ENCODE assay signal across 1 cellular context in the genomic region with DNA sequence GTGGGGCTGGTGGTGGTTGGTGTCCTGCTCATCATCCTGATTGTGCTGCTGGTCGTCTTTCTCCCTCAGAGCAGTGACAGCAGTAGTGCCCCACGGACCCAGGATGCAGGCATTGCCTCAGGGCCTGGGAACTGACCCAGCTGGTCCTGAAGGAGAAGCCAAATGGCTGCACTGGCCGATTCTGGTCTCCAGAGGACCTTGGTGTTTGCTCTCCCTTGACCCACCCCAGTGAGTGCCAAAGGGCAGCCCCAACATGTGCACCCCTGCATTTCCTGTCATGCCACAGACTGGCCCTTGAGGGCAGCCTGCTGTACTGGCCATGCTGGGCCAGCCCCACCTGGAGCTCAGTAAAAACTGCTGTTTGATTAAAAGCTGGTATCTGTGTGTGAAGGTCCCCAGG.
TF ChIP-seq lines count a peak whose summit lies in the region.

No MANE protein-coding gene starts in this region.

TF ChIP-seq in HepG2, 621 proteins besides CTCF, POLR2A, EP300 and RAD21 (continued from another document and continues in another):
- TF ChIP-seq ZBTB39 (CRISPR knock-in tag; IDR thresholded peaks at IDR 0.05) (no peak), ZNF768 (CRISPR knock-in tag; IDR thresholded peaks at IDR 0.05) (peak; percentile 21; the same call in 1 of the 2 replicates), ZNF281 (CRISPR knock-in tag; IDR thresholded peaks at IDR 0.05; ENCODE audit: borderline replicate concordance) (0 out of 2 replicates have a peak, but pooled peaks have one; percentile 10), HIC2 (CRISPR knock-in tag; IDR thresholded peaks at IDR 0.05; ENCODE audit: low read depth) (peak; percentile 92; the same call in 1 of the 2 replicates), ZSCAN21 (CRISPR knock-in tag; IDR thresholded peaks at IDR 0.05; ENCODE audit: borderline replicate concordance) (0 out of 2 replicates have a peak, but pooled peaks have one; percentile 40), ZSCAN25 (CRISPR knock-in tag; IDR thresholded peaks at IDR 0.05) (peak; percentile 98), MXI1 (IDR thresholded peaks at IDR 0.05; ENCODE audit: borderline replicate concordance, low read depth, low read length) (peak; percentile 61; the same call in 1 of the 3 replicates), HDAC6 (IDR thresholded peaks at IDR 0.05; ENCODE audit: low read depth, low read length) (no peak), RFX5 (IDR thresholded peaks at IDR 0.05; ENCODE audit: low read depth, low read length) (no peak), MED1 (CRISPR knock-in tag; IDR thresholded peaks at IDR 0.05) (peak; percentile 49), ZFP36L1 (CRISPR knock-in tag; IDR thresholded peaks at IDR 0.05) (no peak), TIGD3 (CRISPR knock-in tag; IDR thresholded peaks at IDR 0.05; ENCODE audit: borderline replicate concordance) (no peak), ZBTB38 (CRISPR knock-in tag; IDR thresholded peaks at IDR 0.05) (no peak), KDM5B (CRISPR knock-in tag; IDR thresholded peaks at IDR 0.05; ENCODE audit: borderline replicate concordance) (0 out of 2 replicates have a peak, but pooled peaks have one; percentile 20), GATAD1 (CRISPR knock-in tag; IDR thresholded peaks at IDR 0.05) (0 out of 2 replicates have a peak, but pooled peaks have one; percentile 28), ZNF251 (CRISPR knock-in tag; IDR thresholded peaks at IDR 0.05) (no peak), SNAPC2 (CRISPR knock-in tag; IDR thresholded peaks at IDR 0.05) (no peak), ZNF572 (CRISPR knock-in tag; IDR thresholded peaks at IDR 0.05) (no peak), SP2 (CRISPR knock-in tag; IDR thresholded peaks at IDR 0.05) (no peak), ZNF614 (CRISPR knock-in tag; IDR thresholded peaks at IDR 0.05; ENCODE audit: borderline replicate concordance) (no peak), HNRNPL (IDR thresholded peaks at IDR 0.05; ENCODE audit: low read depth, low read length) (peak; percentile 92), ZFX (CRISPR knock-in tag; IDR thresholded peaks at IDR 0.05; ENCODE audit: low read depth) (0 out of 2 replicates have a peak, but pooled peaks have one; percentile 33), ZNF331 (CRISPR knock-in tag; IDR thresholded peaks at IDR 0.05) (0 out of 2 replicates have a peak, but pooled peaks have one; percentile 33), TEAD3 (CRISPR knock-in tag; optimal IDR thresholded peaks at IDR 0.05; ENCODE audit: borderline replicate concordance) (peak; percentile 46), KDM2A (CRISPR knock-in tag; IDR thresholded peaks at IDR 0.05; ENCODE audit: borderline replicate concordance, low read depth) (peak; percentile 57; the same call in 1 of the 2 replicates), ZNF629 (CRISPR knock-in tag; conservative IDR thresholded peaks at IDR 0.05) (0 out of 2 replicates have a peak, but pooled peaks have one; percentile 17), RXRB (CRISPR knock-in tag; IDR thresholded peaks at IDR 0.05; ENCODE audit: borderline replicate concordance) (no peak), MTF2 (CRISPR knock-in tag; IDR thresholded peaks at IDR 0.05; ENCODE audit: borderline replicate concordance) (no peak), ZNF333 (CRISPR knock-in tag; IDR thresholded peaks at IDR 0.05; ENCODE audit: borderline replicate concordance) (0 out of 2 replicates have a peak, but pooled peaks have one; percentile 49), ELF3 (CRISPR knock-in tag; IDR thresholded peaks at IDR 0.05) (peak; percentile 57; the same call in 1 of the 2 replicates), ZNF652 (CRISPR knock-in tag; IDR thresholded peaks at IDR 0.05; ENCODE audit: borderline replicate concordance, low read depth) (no peak), ZNF430 (CRISPR knock-in tag; IDR thresholded peaks at IDR 0.05) (no peak), ZNF446 (CRISPR knock-in tag; IDR thresholded peaks at IDR 0.05) (no peak), HOXA3 (CRISPR knock-in tag; IDR thresholded peaks at IDR 0.05) (peak; percentile 60; the same call in 1 of the 2 replicates), ZNF263 (CRISPR knock-in tag; IDR thresholded peaks at IDR 0.05) (peak; percentile 41; the same call in 1 of the 2 replicates), NR2F6 (IDR thresholded peaks at IDR 0.05) (peak; percentile 60; the same call in 1 of the 2 replicates), NR2F6 (CRISPR knock-in tag; IDR thresholded peaks at IDR 0.05) (peak; percentile 79), MZF1 (CRISPR knock-in tag; IDR thresholded peaks at IDR 0.05; ENCODE audit: borderline replicate concordance) (no peak), ZSCAN20 (CRISPR knock-in tag; IDR thresholded peaks at IDR 0.05; ENCODE audit: borderline replicate concordance) (no peak), ZNF441 (CRISPR knock-in tag; IDR thresholded peaks at IDR 0.05; ENCODE audit: borderline replicate concordance) (no peak), ZNF546 (CRISPR knock-in tag; conservative IDR thresholded peaks at IDR 0.05) (no peak)
- TF ChIP-seq, protein P1, sequence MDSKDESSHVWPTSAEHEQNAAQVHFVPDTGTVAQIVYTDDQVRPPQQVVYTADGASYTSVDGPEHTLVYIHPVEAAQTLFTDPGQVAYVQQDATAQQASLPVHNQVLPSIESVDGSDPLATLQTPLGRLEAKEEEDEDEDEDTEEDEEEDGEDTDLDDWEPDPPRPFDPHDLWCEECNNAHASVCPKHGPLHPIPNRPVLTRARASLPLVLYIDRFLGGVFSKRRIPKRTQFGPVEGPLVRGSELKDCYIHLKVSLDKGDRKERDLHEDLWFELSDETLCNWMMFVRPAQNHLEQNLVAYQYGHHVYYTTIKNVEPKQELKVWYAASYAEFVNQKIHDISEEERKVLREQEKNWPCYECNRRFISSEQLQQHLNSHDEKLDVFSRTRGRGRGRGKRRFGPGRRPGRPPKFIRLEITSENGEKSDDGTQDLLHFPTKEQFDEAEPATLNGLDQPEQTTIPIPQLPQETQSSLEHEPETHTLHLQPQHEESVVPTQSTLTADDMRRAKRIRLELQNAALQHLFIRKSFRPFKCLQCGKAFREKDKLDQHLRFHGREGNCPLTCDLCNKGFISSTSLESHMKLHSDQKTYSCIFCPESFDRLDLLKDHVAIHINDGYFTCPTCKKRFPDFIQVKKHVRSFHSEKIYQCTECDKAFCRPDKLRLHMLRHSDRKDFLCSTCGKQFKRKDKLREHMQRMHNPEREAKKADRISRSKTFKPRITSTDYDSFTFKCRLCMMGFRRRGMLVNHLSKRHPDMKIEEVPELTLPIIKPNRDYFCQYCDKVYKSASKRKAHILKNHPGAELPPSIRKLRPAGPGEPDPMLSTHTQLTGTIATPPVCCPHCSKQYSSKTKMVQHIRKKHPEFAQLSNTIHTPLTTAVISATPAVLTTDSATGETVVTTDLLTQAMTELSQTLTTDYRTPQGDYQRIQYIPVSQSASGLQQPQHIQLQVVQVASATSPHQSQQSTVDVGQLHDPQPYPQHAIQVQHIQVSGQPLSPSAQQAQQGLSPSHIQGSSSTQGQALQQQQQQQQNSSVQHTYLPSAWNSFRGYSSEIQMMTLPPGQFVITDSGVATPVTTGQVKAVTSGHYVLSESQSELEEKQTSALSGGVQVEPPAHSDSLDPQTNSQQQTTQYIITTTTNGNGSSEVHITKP (CRISPR knock-in tag; IDR thresholded peaks at IDR 0.05; ENCODE audit: low read depth): 0 out of 2 replicates have a peak, but pooled peaks have one; percentile 23
- TF ChIP-seq, protein P2, sequence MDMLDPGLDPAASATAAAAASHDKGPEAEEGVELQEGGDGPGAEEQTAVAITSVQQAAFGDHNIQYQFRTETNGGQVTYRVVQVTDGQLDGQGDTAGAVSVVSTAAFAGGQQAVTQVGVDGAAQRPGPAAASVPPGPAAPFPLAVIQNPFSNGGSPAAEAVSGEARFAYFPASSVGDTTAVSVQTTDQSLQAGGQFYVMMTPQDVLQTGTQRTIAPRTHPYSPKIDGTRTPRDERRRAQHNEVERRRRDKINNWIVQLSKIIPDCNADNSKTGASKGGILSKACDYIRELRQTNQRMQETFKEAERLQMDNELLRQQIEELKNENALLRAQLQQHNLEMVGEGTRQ (IDR thresholded peaks at IDR 0.05; ENCODE audit: low read depth, low read length): no peak
- TF ChIP-seq, protein P2 (CRISPR knock-in tag; IDR thresholded peaks at IDR 0.05; ENCODE audit: borderline replicate concordance): no peak
- TF ChIP-seq, protein P3, sequence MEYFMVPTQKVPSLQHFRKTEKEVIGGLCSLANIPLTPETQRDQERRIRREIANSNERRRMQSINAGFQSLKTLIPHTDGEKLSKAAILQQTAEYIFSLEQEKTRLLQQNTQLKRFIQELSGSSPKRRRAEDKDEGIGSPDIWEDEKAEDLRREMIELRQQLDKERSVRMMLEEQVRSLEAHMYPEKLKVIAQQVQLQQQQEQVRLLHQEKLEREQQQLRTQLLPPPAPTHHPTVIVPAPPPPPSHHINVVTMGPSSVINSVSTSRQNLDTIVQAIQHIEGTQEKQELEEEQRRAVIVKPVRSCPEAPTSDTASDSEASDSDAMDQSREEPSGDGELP (IDR thresholded peaks at IDR 0.05; ENCODE audit: borderline replicate concordance, low read depth): peak; percentile 39; the same call in 1 of the 2 replicates
